10 cellular contexts compared by ENCODE assay signal in the genomic region with DNA sequence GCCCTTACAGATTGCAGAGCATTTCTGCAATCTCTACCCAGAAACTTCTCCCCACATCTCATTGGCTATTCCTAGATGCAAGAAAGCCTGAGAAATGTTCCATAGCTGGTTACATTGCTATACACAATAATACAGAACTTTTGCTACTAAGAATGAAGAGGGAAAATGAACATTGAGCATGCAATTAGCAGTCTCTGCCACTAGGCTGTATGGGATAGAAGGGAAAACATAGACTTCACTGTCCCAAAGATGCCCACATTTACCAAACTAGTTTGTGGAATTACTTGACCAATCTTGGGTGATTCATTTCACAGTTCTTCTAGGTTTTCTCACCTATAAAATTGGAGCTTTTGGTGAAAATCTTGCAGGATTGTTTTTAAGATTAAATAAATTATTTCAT.
DNase-seq lines count a peak whose midpoint lies in the region; ATAC-seq and TF ChIP-seq lines count a peak whose summit lies in the region.
"Had no signal": no experiment of that assay in that cellular context is flagged by ENCODE, and none has a peak within 500 bp of the region (broad histone marks: within the 10 kb centered on the region; RNA-seq: fewer than 3 reads in every experiment).

No MANE protein-coding gene starts in this region.

- intact Hi-C loops in adrenal gland (cut with DNase I) = no loop called here

- H3K4me1 ChIP-seq in adrenal gland (replicated peaks in 1 of 2) = no peaks in the 10 kb centered on the region

- no peak overlapping the region for H3K27ac ChIP-seq in adrenal gland
- H3K27ac ChIP-seq: thoracic aorta had no signal

- TF ChIP-seq CTCF in GM12874 (IDR thresholded peaks at IDR 0.05; ENCODE audit: insufficient read depth, low read depth, low read length) = peak; percentile 17; the same call in 1 of the 2 replicates
- peak in 4 of 6 experiments; percentile 4 to 33 (median 23) for TF ChIP-seq CTCF in adrenal gland (IDR thresholded peaks at IDR 0.05)

- DNase-seq in adrenal gland (no peak), myocyte (ENCODE audit: low read depth) (peak; percentile 13)
- DNase-seq in activated naive CD4-positive, alpha-beta T cell treated with Interleukin-2 at 50 U/mL for 16 hours = no peak
- no peak for DNase-seq in activated naive CD4-positive, alpha-beta T cell treated with anti-CD3 and anti-CD28 coated beads, Interleukin-2, amount 50 U/mL, for 16 hours
- no peak for DNase-seq in central memory CD4-positive, alpha-beta T cell

- H3K4me3 ChIP-seq in adrenal gland = no peak overlapping the region
- H3K4me3 ChIP-seq: thoracic aorta had no signal

- H3K36me3 ChIP-seq in adrenal gland (replicated peaks in 1 of 2) = no peaks in the 10 kb centered on the region
- H3K36me3 ChIP-seq: thoracic aorta had no signal

- peak; percentile 30 for ATAC-seq in HG03159 (IDR thresholded peaks at IDR 0.05; ENCODE audit: unreplicated experiment)
- ATAC-seq in GM21619 (IDR thresholded peaks at IDR 0.05; ENCODE audit: unreplicated experiment) = no peak
- ATAC-seq: sciatic nerve had no signal

- H3K9me3 ChIP-seq in adrenal gland (replicated peaks in 1 of 3) = no peaks in the 10 kb centered on the region
- H3K9me3 ChIP-seq: thoracic aorta had no signal

- TF ChIP-seq POLR2A in adrenal gland (IDR thresholded peaks at IDR 0.05) = no peak

- H3K27me3 ChIP-seq in adrenal gland = no peaks in the 10 kb centered on the region
